In the genomic region with DNA sequence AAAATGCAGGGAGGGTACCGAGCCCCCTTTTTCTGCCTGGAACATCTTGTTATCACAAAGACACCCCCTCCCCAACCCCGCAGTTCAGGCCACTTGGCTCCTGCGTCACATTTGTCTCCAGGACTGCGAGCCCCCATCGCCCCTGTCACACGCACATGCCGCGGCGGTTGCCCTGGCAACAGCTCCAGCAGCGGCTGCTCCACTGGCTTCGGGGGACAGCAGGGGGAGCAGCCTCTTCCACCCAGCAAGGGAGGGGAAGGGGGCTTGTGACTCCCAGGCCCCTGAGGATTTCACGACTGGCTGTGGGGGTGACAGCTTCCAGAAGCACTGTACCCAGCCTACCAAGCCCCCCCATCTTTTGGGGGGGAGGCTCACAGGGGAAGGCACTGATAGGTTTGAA, we compare ENCODE assay signal across 14 cellular contexts. TPM values are rescaled to one million over a fixed set of nuclear protein-coding genes. Genes with fewer than 3 reads are reported as not detected.
A peak's percentile ranks its signal among the peaks of the same experiment; 100 is the strongest.
DNase-seq lines count a peak whose midpoint lies in the region; ATAC-seq and TF ChIP-seq lines count a peak whose summit lies in the region.
"Had no signal": no experiment of that assay in that cellular context is flagged by ENCODE, and none has a peak within 500 bp of the region (broad histone marks: within the 10 kb centered on the region; RNA-seq: fewer than 3 reads in every experiment).

No MANE protein-coding gene starts in this region.

- H3K9ac ChIP-seq in adipocyte (ENCODE audit: low read length): no peak overlapping the region

- no peaks in the 10 kb centered on the region for H3K27me3 Mint-ChIP-seq in memory B cell

- DNase-seq in NCI-H1417 (lab: John Stamatoyannopoulos, UW) (peak in 2 of 3 experiments; percentile 59 to 72), NCI-H1417 treated with DMSO at 0.1 percent for 48 hours (lab: John Stamatoyannopoulos, UW) (no peak), GM06990 (ENCODE audit: extremely low read depth, insufficient read length) (no peak), adipocyte (ENCODE audit: low read depth) (peak; percentile 12), memory B cell (ENCODE audit: low spot score in 2 of 2) (peak in 1 of 2 donors; percentile 33), spleen (no peak), GM10248 (ENCODE audit: extremely low spot score) (no peak)
- no peak for DNase-seq in stimulated activated CD4-positive, alpha-beta T cell treated with anti-CD3 and anti-CD28 coated beads, Interleukin-2, amount 100 ng/mL, for 48 hours
- DNase-seq: 8988T; activated CD4-positive, alpha-beta T cell treated with anti-CD3 and anti-CD28 coated beads for 48 hours; activated T-cell treated with anti-CD3 and anti-CD28 coated beads, Interleukin-2, amount 50 U/mL, for 72 hours; HCEC 1CT; NCI-H446 treated with DMSO at 0.1 percent for 48 hours; T-helper 2 cell had no signal

- H3K27ac Mint-ChIP-seq in memory B cell: no peak overlapping the region
- H3K27ac Mint-ChIP-seq: activated T-cell treated with anti-CD3 and anti-CD28 coated beads, Interleukin-2, amount 50 U/mL, for 72 hours had no signal

- H3K9me3 ChIP-seq in adipocyte (ENCODE audit: control insufficient read depth, low read length) (no peaks in the 10 kb centered on the region), spleen (no peaks in the 10 kb centered on the region)

- no peaks in the 10 kb centered on the region for H3K36me3 ChIP-seq in GM06990 (ENCODE audit: control insufficient read depth, insufficient read depth, low read length)
- H3K36me3 ChIP-seq in adipocyte (ENCODE audit: control insufficient read depth, insufficient read depth, low read length, severe bottlenecking): no peaks in the 10 kb centered on the region
- no peaks in the 10 kb centered on the region for H3K36me3 ChIP-seq in spleen

- H3K27me3 ChIP-seq in GM06990 (replicated peaks; ENCODE audit: control insufficient read depth, insufficient read depth, low read length) (peaks cover 3% of the 10 kb centered on the region; the same call in 1 of the 2 replicates), adipocyte (replicated peaks; ENCODE audit: control insufficient read depth, insufficient read depth, low read length) (peaks cover 29% of the 10 kb centered on the region), spleen (replicated peaks in 1 of 7) (peaks cover 13 to 76% (median 47%) of the 10 kb centered on the region in 7 donors)

- POLR2A ChIA-PET in GM10248 (lab: Yijun Ruan, JAX): no interaction called here

- TF ChIP-seq CTCF in GM06990 (IDR thresholded peaks at IDR 0.05; ENCODE audit: insufficient read depth, low read length, poor library complexity, severe bottlenecking) (peak; percentile 15), spleen (IDR thresholded peaks at IDR 0.05 in 8 of 11, conservative IDR thresholded peaks at IDR 0.05 in 3 of 11) (no peak), GM10248 (IDR thresholded peaks at IDR 0.05; ENCODE audit: control extremely low read depth, extremely low read depth, low read depth, missing control alignments) (no peak)

- H3K4me1 Mint-ChIP-seq in memory B cell: peaks cover 8% of the 10 kb centered on the region

- no peak for TF ChIP-seq POLR2A in spleen (IDR thresholded peaks at IDR 0.05)

- ATAC-seq in memory B cell (ENCODE audit: low read depth): no peak
- ATAC-seq: activated T-cell treated with anti-CD3 and anti-CD28 coated beads, Interleukin-2, amount 50 U/mL, for 72 hours had no signal

- no peaks in the 10 kb centered on the region for H3K36me3 Mint-ChIP-seq in memory B cell

- H3K9me3 Mint-ChIP-seq in memory B cell: no peaks in the 10 kb centered on the region
- H3K9me3 Mint-ChIP-seq: activated T-cell treated with anti-CD3 and anti-CD28 coated beads, Interleukin-2, amount 50 U/mL, for 72 hours had no signal

- WGBS in spleen, 5 donors: 10 to 21% (median 13%) methylated on average over 7 to 12 of the region's 12 CpGs

- H3K4me1 ChIP-seq in adipocyte (ENCODE audit: control insufficient read depth, insufficient read depth, low read length) (no peaks in the 10 kb centered on the region), spleen (peaks cover 27 to 64% (median 51%) of the 10 kb centered on the region in 6 donors)

- CTCF ChIA-PET in GM10248 (lab: Yijun Ruan, JAX): interaction anchor here (1.1 to 1.7 kb wide), 6 partner anchors 8 to 28 kb away, joined by 3 to 5 read pairs (median 3); no protein-coding TSS in a partner anchor

- no peak overlapping the region for H3K27ac ChIP-seq in spleen

- H3K4me3 Mint-ChIP-seq in memory B cell: peak overlapping the region; percentile 11
- H3K4me3 Mint-ChIP-seq: activated T-cell treated with anti-CD3 and anti-CD28 coated beads, Interleukin-2, amount 50 U/mL, for 72 hours had no signal

- intact Hi-C loops in spleen (cut with DNase I; ENCODE audit: low total_unique reads): no loop called here

- no peak overlapping the region for H3K4me3 ChIP-seq in GM06990 (replicated peaks; ENCODE audit: low read depth, low read length)
- H3K4me3 ChIP-seq in adipocyte (ENCODE audit: low read length): no peak overlapping the region
- no peak overlapping the region for H3K4me3 ChIP-seq in spleen

RNA-seq across cellular contexts. Expression of a gene that starts 2.6 kb away (rescaled TPM):
- 10 to 100 TPM in 2 of 7 donors, 1 to 10 TPM in 5; 5.0 to 15.7 (median 6.7) TPM for total RNA-seq in spleen
- 1 to 10 TPM; 2.7 to 7.3 (median 3.0) TPM for polyA plus RNA-seq in spleen

RNA-seq across cellular contexts. Expression of a gene that starts 15.7 kb away (rescaled TPM):
- total RNA-seq in spleen: 10 to 100 TPM; 31.1 to 73.1 (median 41.5) TPM
- 10 to 100 TPM; 38.0 to 65.9 (median 55.2) TPM for polyA plus RNA-seq in spleen

RNA-seq across cellular contexts. Expression of a gene that starts 15.7 kb away (rescaled TPM):
- 10 to 100 TPM; 60.4 to 80.6 (median 73.4) TPM for total RNA-seq in spleen
- polyA plus RNA-seq in spleen: 10 to 100 TPM; 55.6 to 62.8 (median 56.7) TPM

RNA-seq across cellular contexts. Expression of a gene that starts 26.6 kb away (rescaled TPM):
- 100 to 1,000 TPM; 101 to 142 (median 129) TPM for total RNA-seq in spleen
- 10 to 100 TPM; 78.1 to 94.9 (median 83.7) TPM for polyA plus RNA-seq in spleen

Comparison
In these comparisons a context has a peak if more than half of its experiments do, and no peak if none do; other contexts are left out.
1. DNase-seq: peak in NCI-H1417 (2 of 3) and adipocyte (single experiment); none in NCI-H1417 treated with DMSO at 0.1 percent for 48 hours (single experiment), GM06990 (single experiment), spleen (single experiment), GM10248 (single experiment) and stimulated activated CD4-positive, alpha-beta T cell treated with anti-CD3 and anti-CD28 coated beads, Interleukin-2, amount 100 ng/mL, for 48 hours (0 of 2).